Comparison of ENCODE assay signal across 12 cellular contexts in the genomic region with DNA sequence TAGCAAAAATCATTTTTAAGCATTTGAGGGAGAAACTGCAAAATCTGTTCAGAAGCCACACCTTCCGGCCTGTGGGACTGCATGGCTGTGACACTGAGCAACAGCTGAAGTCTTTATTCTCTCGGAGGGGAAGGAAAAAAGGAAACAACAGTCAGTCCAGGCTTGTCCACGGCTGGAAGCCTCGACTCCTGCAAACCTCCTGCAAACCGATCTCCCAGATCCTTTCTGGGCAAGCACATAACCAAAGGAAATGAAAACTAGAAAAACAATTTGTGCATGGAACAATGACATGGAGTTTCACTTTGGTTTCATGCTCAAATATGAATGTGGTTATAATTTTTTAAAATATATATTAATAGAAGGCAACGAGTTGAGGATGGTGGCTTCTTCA. TPM values are rescaled to one million over a fixed set of nuclear protein-coding genes. Genes with fewer than 3 reads are reported as not detected.
A peak's percentile ranks its signal among the peaks of the same experiment; 100 is the strongest.
DNase-seq lines count a peak whose midpoint lies in the region; ATAC-seq, FAIRE-seq and TF ChIP-seq lines count a peak whose summit lies in the region.
"Had no signal": no experiment of that assay in that cellular context is flagged by ENCODE, and none has a peak within 500 bp of the region (broad histone marks: within the 10 kb centered on the region; RNA-seq: fewer than 3 reads in every experiment).

No MANE protein-coding gene starts in this region.

- peak overlapping the region in 1 of 2 donors; percentile 27 for H3K4me3 Mint-ChIP-seq in CD14-positive monocyte
- H3K4me3 Mint-ChIP-seq: CD4-positive, CD25-positive, alpha-beta regulatory T cell had no signal

- peaks cover 0 to 6% (median 3%) of the 10 kb centered on the region in 7 donors for H3K9me3 Mint-ChIP-seq in CD14-positive monocyte

- ATAC-seq in HG03354 (IDR thresholded peaks at IDR 0.05; ENCODE audit: poor library complexity, severe bottlenecking, unreplicated experiment), result no peak
- ATAC-seq: K562 had no signal

- no peak for TF ChIP-seq EP300 in neural cell (conservative IDR thresholded peaks at IDR 0.05; ENCODE audit: poor library complexity, severe bottlenecking)

- H4K20me1 ChIP-seq in neural cell (ENCODE audit: insufficient read depth), result no peaks in the 10 kb centered on the region

- H3F3A ChIP-seq in neural cell (ENCODE audit: insufficient read depth, low read length, poor library complexity, severe bottlenecking), result no peaks in the 10 kb centered on the region

- no peaks in the 10 kb centered on the region for H3K36me3 Mint-ChIP-seq in CD14-positive monocyte
- H3K36me3 Mint-ChIP-seq: CD4-positive, CD25-positive, alpha-beta regulatory T cell had no signal

- H3K79me2 ChIP-seq in neural cell (replicated peaks; ENCODE audit: insufficient read depth, low read length), result no peaks in the 10 kb centered on the region

- H3K9me3 ChIP-seq in neural cell (ENCODE audit: low read length), result no peaks in the 10 kb centered on the region

- no peaks in the 10 kb centered on the region for H3K4me1 Mint-ChIP-seq in CD14-positive monocyte

- H3K4me3 ChIP-seq in neural cell (ENCODE audit: low read length), result peak overlapping the region; percentile 91
- H3K4me3 ChIP-seq: K562 had no signal

- peak overlapping the region; percentile 78 for H3K9ac ChIP-seq in neural cell (ENCODE audit: low read length)

- peak overlapping the region; percentile 55 for H3K4me2 ChIP-seq in neural cell (ENCODE audit: low read length)

- DNase-seq in A172 (ENCODE audit: low spot score) (peak; percentile 34), RCC 7860 (ENCODE audit: low spot score) (no peak), fibroblast of gingiva (ENCODE audit: low read depth) (peak; percentile 33), GM12891 (ENCODE audit: insufficient read length, low spot score) (no peak), CD14-positive monocyte (ENCODE audit: low spot score) (no peak), NCI-H510A treated with DMSO at 0.1 percent for 48 hours (lab: John Stamatoyannopoulos, UW) (no peak)
- DNase-seq: CD4-positive, CD25-positive, alpha-beta regulatory T cell; SHP77 treated with DMSO at 0.1 percent for 48 hours had no signal

- intact Hi-C loops in CD14-positive monocyte (cut with micrococcal nuclease), result no loop called here

- H3K27me3 Mint-ChIP-seq in CD14-positive monocyte (ENCODE audit: low read depth in 3 of 3), result peaks cover 64 to 85% (median 82%) of the 10 kb centered on the region in 3 donors

- peaks cover 10% of the 10 kb centered on the region for H3K27me3 ChIP-seq in neural cell (ENCODE audit: insufficient read depth, low read depth, low read length)

- H3K27ac Mint-ChIP-seq in CD14-positive monocyte, result no peak overlapping the region
- H3K27ac Mint-ChIP-seq: CD4-positive, CD25-positive, alpha-beta regulatory T cell had no signal

- H3K9me2 ChIP-seq in neural cell (ENCODE audit: insufficient read depth, low read length), result no peaks in the 10 kb centered on the region

- TF ChIP-seq CTCF in neural cell (IDR thresholded peaks at IDR 0.05; ENCODE audit: poor library complexity, severe bottlenecking) (no peak), CD14-positive monocyte (IDR thresholded peaks at IDR 0.05) (no peak)

- no peak overlapping the region for H2AFZ ChIP-seq in neural cell (ENCODE audit: low read depth, low read length)

- no peaks in the 10 kb centered on the region for H3K36me3 ChIP-seq in neural cell (ENCODE audit: insufficient read depth, low read length)

- no peak overlapping the region for H3K27ac ChIP-seq in neural cell (ENCODE audit: low read length)

- no peak for TF ChIP-seq RAD21 in neural cell (conservative IDR thresholded peaks at IDR 0.05)

- no peak for TF ChIP-seq POLR2A in GM12891 (IDR thresholded peaks at IDR 0.05; ENCODE audit: low read depth, low read length)

- FAIRE-seq in RCC 7860 (lab: Jason Lieb, UNC) (peak; percentile 40), GM12891 (lab: Jason Lieb, UNC) (no peak)
- FAIRE-seq: islet of Langerhans, K562 had no signal

TF ChIP-seq in neural cell, 6 proteins besides CTCF, POLR2A, EP300 and RAD21:
- TF ChIP-seq, protein P1, sequence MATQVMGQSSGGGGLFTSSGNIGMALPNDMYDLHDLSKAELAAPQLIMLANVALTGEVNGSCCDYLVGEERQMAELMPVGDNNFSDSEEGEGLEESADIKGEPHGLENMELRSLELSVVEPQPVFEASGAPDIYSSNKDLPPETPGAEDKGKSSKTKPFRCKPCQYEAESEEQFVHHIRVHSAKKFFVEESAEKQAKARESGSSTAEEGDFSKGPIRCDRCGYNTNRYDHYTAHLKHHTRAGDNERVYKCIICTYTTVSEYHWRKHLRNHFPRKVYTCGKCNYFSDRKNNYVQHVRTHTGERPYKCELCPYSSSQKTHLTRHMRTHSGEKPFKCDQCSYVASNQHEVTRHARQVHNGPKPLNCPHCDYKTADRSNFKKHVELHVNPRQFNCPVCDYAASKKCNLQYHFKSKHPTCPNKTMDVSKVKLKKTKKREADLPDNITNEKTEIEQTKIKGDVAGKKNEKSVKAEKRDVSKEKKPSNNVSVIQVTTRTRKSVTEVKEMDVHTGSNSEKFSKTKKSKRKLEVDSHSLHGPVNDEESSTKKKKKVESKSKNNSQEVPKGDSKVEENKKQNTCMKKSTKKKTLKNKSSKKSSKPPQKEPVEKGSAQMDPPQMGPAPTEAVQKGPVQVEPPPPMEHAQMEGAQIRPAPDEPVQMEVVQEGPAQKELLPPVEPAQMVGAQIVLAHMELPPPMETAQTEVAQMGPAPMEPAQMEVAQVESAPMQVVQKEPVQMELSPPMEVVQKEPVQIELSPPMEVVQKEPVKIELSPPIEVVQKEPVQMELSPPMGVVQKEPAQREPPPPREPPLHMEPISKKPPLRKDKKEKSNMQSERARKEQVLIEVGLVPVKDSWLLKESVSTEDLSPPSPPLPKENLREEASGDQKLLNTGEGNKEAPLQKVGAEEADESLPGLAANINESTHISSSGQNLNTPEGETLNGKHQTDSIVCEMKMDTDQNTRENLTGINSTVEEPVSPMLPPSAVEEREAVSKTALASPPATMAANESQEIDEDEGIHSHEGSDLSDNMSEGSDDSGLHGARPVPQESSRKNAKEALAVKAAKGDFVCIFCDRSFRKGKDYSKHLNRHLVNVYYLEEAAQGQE (IDR thresholded peaks at IDR 0.05; ENCODE audit: borderline replicate concordance), result no peak
- no peak for TF ChIP-seq POLR2AphosphoS5 (IDR thresholded peaks at IDR 0.05)
- TF ChIP-seq MXI1 (conservative IDR thresholded peaks at IDR 0.05; ENCODE audit: poor library complexity, severe bottlenecking), result no peak
- no peak for TF ChIP-seq EZH2 (IDR thresholded peaks at IDR 0.05; ENCODE audit: borderline replicate concordance, insufficient read depth, low read length, poor library complexity, severe bottlenecking)
- no peak for TF ChIP-seq SMC3 (conservative IDR thresholded peaks at IDR 0.05; ENCODE audit: poor library complexity)
- TF ChIP-seq TAF1 (IDR thresholded peaks at IDR 0.05; ENCODE audit: low read depth), result no peak

TF ChIP-seq in GM12891, 5 proteins besides CTCF, POLR2A, EP300 and RAD21:
- TF ChIP-seq PAX5 (IDR thresholded peaks at IDR 0.05; ENCODE audit: insufficient read depth, low read length, severe bottlenecking) (no peak), TAF1 (IDR thresholded peaks at IDR 0.05; ENCODE audit: low read depth, low read length) (no peak), POU2F2 (IDR thresholded peaks at IDR 0.05; ENCODE audit: low read depth, low read length) (no peak), SPI1 (IDR thresholded peaks at IDR 0.05; ENCODE audit: low read depth, low read length) (no peak), POLR2AphosphoS5 (IDR thresholded peaks at IDR 0.05; ENCODE audit: low read depth, low read length) (no peak)

RNA-seq across cellular contexts. Expression of gene COL4A1, which starts 1.0 kb away (rescaled TPM):
- total RNA-seq in A172 (2014; rRNA removed; shearing (Covaris generic)), result 197 and 221 TPM in 2 replicates
- polyA plus RNA-seq in neural cell (13.1 and 13.2 TPM in 2 replicates), CD14-positive monocyte (under 1 TPM in 1 of 2 donors, not detected in 1; 0.25 TPM)
- 13.4 and 16.2 TPM in 2 replicates for polyA minus RNA-seq in neural cell
- polyA plus RNA-seq in GM12891 (2012; ENCODE audit: low read depth, missing spikeins), result not detected
- total RNA-seq: CD4-positive, CD25-positive, alpha-beta regulatory T cell had no signal
- polyA plus RNA-seq: CD4-positive, CD25-positive, alpha-beta regulatory T cell; K562 had no signal

RNA-seq across cellular contexts. Expression of gene COL4A2, which starts 1.1 kb away (rescaled TPM):
- total RNA-seq in A172 (2014; rRNA removed; shearing (Covaris generic)), result 177 and 218 TPM in 2 replicates
- 30.8 and 38.7 TPM in 2 replicates for polyA plus RNA-seq in neural cell
- 86.7 and 110 TPM in 2 replicates for polyA minus RNA-seq in neural cell
- 0.37 TPM for polyA plus RNA-seq in GM12891 (2012; ENCODE audit: low read depth, missing spikeins)
- polyA plus RNA-seq in CD14-positive monocyte, result not detected
- total RNA-seq: CD4-positive, CD25-positive, alpha-beta regulatory T cell had no signal
- polyA plus RNA-seq: CD4-positive, CD25-positive, alpha-beta regulatory T cell had no signal

Comparison
In these comparisons a context has a peak if more than half of its experiments do, and no peak if none do; other contexts are left out.
1. DNase-seq: peak in A172 (single experiment) and fibroblast of gingiva (single experiment); none in RCC 7860 (single experiment), GM12891 (single experiment), CD14-positive monocyte (single experiment) and NCI-H510A treated with DMSO at 0.1 percent for 48 hours (single experiment).
2. RNA of gene COL4A1, which starts 1.0 kb away (polyA plus RNA-seq): 13.1 to 13.2 TPM in neural cell; 0.25 TPM in CD14-positive monocyte; every median in the first group is over 10 times any median in the second.
3. RNA of gene COL4A2, which starts 1.1 kb away (polyA plus RNA-seq): 30.8 to 38.7 TPM in neural cell; not detected in CD14-positive monocyte; every median in the first group is over 10 times any median in the second.